ENCODE assay signal across 9 cellular contexts in the genomic region with DNA sequence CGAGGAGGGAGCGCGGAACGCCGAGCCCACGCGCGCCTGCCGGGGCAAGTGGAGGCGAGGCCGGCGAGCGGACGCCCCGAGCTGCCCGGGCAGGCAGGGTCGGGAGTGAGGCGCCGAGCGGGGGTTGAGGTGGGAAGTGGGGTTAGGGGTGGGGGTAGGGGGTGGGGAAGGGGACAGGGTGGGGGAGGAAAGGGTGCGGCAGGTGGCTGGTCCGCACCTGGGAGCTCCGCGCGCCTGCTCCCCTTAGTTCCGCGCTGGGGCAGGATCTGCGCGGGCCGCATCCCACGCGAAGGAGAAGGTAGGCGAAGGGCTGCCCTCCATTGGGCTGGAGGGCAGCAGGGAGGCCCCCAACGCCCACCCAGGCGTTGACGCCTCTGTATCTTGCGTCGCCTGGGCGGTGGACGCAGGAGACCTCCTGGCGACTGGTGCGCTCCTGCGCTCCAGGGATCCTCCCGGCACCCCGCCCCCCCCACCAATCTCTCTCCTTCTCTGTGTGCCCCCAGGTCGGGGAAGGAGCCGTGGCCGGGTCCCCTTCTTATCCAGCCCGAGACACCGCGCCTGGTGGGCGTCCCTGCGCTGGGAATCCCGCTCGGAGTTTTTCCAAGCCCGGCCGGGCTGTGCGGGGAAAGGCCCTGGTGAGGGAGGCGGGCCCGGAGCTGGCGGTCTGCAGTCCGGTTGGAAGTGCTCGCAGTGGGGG. TPM values are rescaled to one million over a fixed set of nuclear protein-coding genes. Genes with fewer than 3 reads are reported as not detected.
DNase-seq lines count a peak whose midpoint lies in the region; ATAC-seq and TF ChIP-seq lines count a peak whose summit lies in the region.
"Had no signal": no experiment of that assay in that cellular context is flagged by ENCODE, and none has a peak within 500 bp of the region (broad histone marks: within the 10 kb centered on the region; RNA-seq: fewer than 3 reads in every experiment).

No MANE protein-coding gene starts in this region.

- no peaks in the 10 kb centered on the region for H3K36me3 ChIP-seq in HUES48 (ENCODE audit: control insufficient read depth, insufficient read depth, low read length)

- intact Hi-C loops in MCF 10A (cut with micrococcal nuclease), result no loop called here

- CTCF ChIA-PET in MCF 10A (lab: Yijun Ruan, JAX), result interaction anchor here (0.6 to 1.3 kb wide), 2 partner anchors 24 to 154 kb away, joined by 3 to 4 read pairs; no protein-coding TSS in a partner anchor

- peaks cover 96% of the 10 kb centered on the region for H3K27me3 ChIP-seq in HUES48 (ENCODE audit: control insufficient read depth, insufficient read depth, low read length)
- peaks cover 67% of the 10 kb centered on the region for H3K27me3 ChIP-seq in mononuclear cell (ENCODE audit: insufficient read depth, low read length)

- ATAC-seq in HG03432 (IDR thresholded peaks at IDR 0.05; ENCODE audit: unreplicated experiment) (no peak), HG03457 (IDR thresholded peaks at IDR 0.05; ENCODE audit: unreplicated experiment) (no peak), GM18907 (IDR thresholded peaks at IDR 0.05; ENCODE audit: unreplicated experiment) (no peak)

- H3K4me1 Mint-ChIP-seq in MCF 10A (ENCODE audit: insufficient read depth, unreplicated experiment), result no peaks in the 10 kb centered on the region

- BruUV-seq in MCF 10A (replicated peaks; lab: Mats Ljungman, UMichigan), result no TSS peak

- peak overlapping the region; percentile 46 for H3K4me3 Mint-ChIP-seq in MCF 10A (ENCODE audit: unreplicated experiment)

- H3K9ac ChIP-seq in HUES48 (ENCODE audit: low read depth, low read length), result no peak overlapping the region

- H3K27ac ChIP-seq in HUES48 (ENCODE audit: low read depth, low read length), result no peak overlapping the region

- H3K27me3 Mint-ChIP-seq in MCF 10A (ENCODE audit: insufficient read depth, unreplicated experiment), result peaks cover 75% of the 10 kb centered on the region

- H3K4me1 ChIP-seq in HUES48 (ENCODE audit: control insufficient read depth, insufficient read depth, low read length) (peaks cover 14% of the 10 kb centered on the region), mononuclear cell (ENCODE audit: insufficient read depth, low read length) (peaks cover 52% of the 10 kb centered on the region)

- H3K36me3 Mint-ChIP-seq in MCF 10A (ENCODE audit: insufficient read depth, unreplicated experiment), result no peaks in the 10 kb centered on the region

- TF ChIP-seq CTCF in MCF 10A (IDR thresholded peaks at IDR 0.05; ENCODE audit: unreplicated experiment), result no peak

- no peak overlapping the region for H3K27ac Mint-ChIP-seq in MCF 10A (ENCODE audit: low read depth, unreplicated experiment)

- peak; percentile 41 for DNase-seq in 8988T
- no peak for DNase-seq in MCF 10A (ENCODE audit: unreplicated experiment)
- no peak for DNase-seq in NCI-H128 (lab: John Stamatoyannopoulos, UW; ENCODE audit: unreplicated experiment)
- DNase-seq: EL had no signal

- H3K9me3 Mint-ChIP-seq in MCF 10A (ENCODE audit: unreplicated experiment), result no peaks in the 10 kb centered on the region

- peak overlapping the region; percentile 60 for H3K4me3 ChIP-seq in HUES48 (ENCODE audit: low read depth, low read length)
- peak overlapping the region; percentile 16 for H3K4me3 ChIP-seq in mononuclear cell (ENCODE audit: low read length)

- POLR2A ChIA-PET in MCF 10A (lab: Yijun Ruan, JAX), result interaction anchor here (0.7 kb wide), 1 partner anchor 10 kb away, joined by 3 read pairs; no protein-coding TSS in a partner anchor

- H3K9me3 ChIP-seq in HUES48 (ENCODE audit: control insufficient read depth, insufficient read depth, low read length) (no peaks in the 10 kb centered on the region), mononuclear cell (ENCODE audit: low read depth, low read length) (no peaks in the 10 kb centered on the region)

RNA-seq across cellular contexts. Expression of gene AMZ2, which starts 51.3 kb away (rescaled TPM):
- total RNA-seq in MCF 10A (2022) (127 and 147 TPM in 2 replicates), mononuclear cell (58.6 TPM)
